13 cellular contexts compared by ENCODE assay signal in the genomic region with DNA sequence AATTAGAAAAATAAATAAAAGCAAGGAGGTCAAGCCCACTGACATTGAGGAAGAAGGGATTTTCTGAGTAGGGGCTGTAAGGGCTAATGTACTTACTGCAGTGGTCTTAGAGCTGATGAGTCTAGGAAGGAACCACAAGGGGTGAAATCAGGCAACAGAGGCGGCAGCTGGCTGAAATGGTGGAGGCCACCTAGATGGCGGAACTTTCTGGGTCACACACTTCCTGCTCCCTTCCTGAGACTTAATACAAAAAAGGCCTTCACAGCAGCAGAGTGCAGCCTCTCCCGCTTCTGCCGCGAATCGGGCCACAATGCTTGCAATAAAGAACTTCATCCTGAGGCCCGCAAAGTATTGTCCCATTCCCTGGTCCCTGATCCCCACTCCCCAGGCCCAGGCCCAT. TPM values are rescaled to one million over a fixed set of nuclear protein-coding genes. Genes with fewer than 3 reads are reported as not detected.
DNase-seq lines count a peak whose midpoint lies in the region; ATAC-seq and TF ChIP-seq lines count a peak whose summit lies in the region.
"Had no signal": no experiment of that assay in that cellular context is flagged by ENCODE, and none has a peak within 500 bp of the region (broad histone marks: within the 10 kb centered on the region; RNA-seq: fewer than 3 reads in every experiment).

No MANE protein-coding gene starts in this region.

- no peaks in the 10 kb centered on the region for H3K9me3 ChIP-seq in endodermal cell (ENCODE audit: control insufficient read depth, low read length)

- H3K4me3 ChIP-seq in endodermal cell (ENCODE audit: low read length) = no peak overlapping the region
- H3K4me3 ChIP-seq: SK-N-MC had no signal

- no peak for TF ChIP-seq CTCF in endodermal cell (conservative IDR thresholded peaks at IDR 0.05)

- no peaks in the 10 kb centered on the region for H3K9me3 Mint-ChIP-seq in activated naive CD4-positive, alpha-beta T cell treated with anti-CD3 and anti-CD28 coated beads for 36 hours
- H3K9me3 Mint-ChIP-seq in activated naive CD4-positive, alpha-beta T cell treated with anti-CD3 and anti-CD28 coated beads, Interleukin-2, amount 50 U/mL, for 72 hours = no peaks in the 10 kb centered on the region
- peaks cover 40% of the 10 kb centered on the region for H3K9me3 Mint-ChIP-seq in endodermal cell
- H3K9me3 Mint-ChIP-seq in stimulated activated naive B cell treated with anti-CD40 and anti-IgM and Interleukin-4, amounts not matched to agents 10 μg/mL and 1 μg/mL and 100 μg/mL, for 72 hours = no peaks in the 10 kb centered on the region

- DNase-seq in activated naive CD4-positive, alpha-beta T cell treated with anti-CD3 and anti-CD28 coated beads for 36 hours = no peak
- no peak for DNase-seq in activated naive CD4-positive, alpha-beta T cell treated with anti-CD3 and anti-CD28 coated beads, Interleukin-2, amount 50 U/mL, for 72 hours (ENCODE audit: low spot score in 2 of 2)
- DNase-seq in endodermal cell (no peak), NCI-H2171 (lab: John Stamatoyannopoulos, UW) (no peak), ecto neural progenitor cell (ENCODE audit: low spot score) (no peak), glomerular visceral epithelial cell (ENCODE audit: extremely low spot score) (no peak)
- no peak for DNase-seq in stimulated activated naive B cell treated with anti-CD40 and anti-IgM and Interleukin-4, amounts not matched to agents 10 μg/mL and 1 μg/mL and 100 μg/mL, for 72 hours
- DNase-seq: effector CD8-positive, alpha-beta T cell; GOT3; NCI-H345 had no signal

- 72 to 87% methylated on average over 5 to 7 of the region's 7 CpGs for WGBS in endodermal cell (ENCODE audit: insufficient coverage in 1 of 2, insufficient read length in 1 of 2), 2 experiments

- CTCF ChIA-PET in activated naive CD4-positive, alpha-beta T cell treated with anti-CD3 and anti-CD28 coated beads for 36 hours (lab: Charles Lee) = no interaction called here

- no peaks in the 10 kb centered on the region for H3K27me3 ChIP-seq in endodermal cell (ENCODE audit: control insufficient read depth, insufficient read depth, low read length, poor library complexity, severe bottlenecking)

- no peaks in the 10 kb centered on the region for H3K27me3 Mint-ChIP-seq in activated naive CD4-positive, alpha-beta T cell treated with anti-CD3 and anti-CD28 coated beads for 36 hours (ENCODE audit: low read depth)
- H3K27me3 Mint-ChIP-seq in endodermal cell (ENCODE audit: insufficient read depth) = no peaks in the 10 kb centered on the region
- H3K27me3 Mint-ChIP-seq in stimulated activated naive B cell treated with anti-CD40 and anti-IgM and Interleukin-4, amounts not matched to agents 10 μg/mL and 1 μg/mL and 100 μg/mL, for 72 hours = no peaks in the 10 kb centered on the region

- intact Hi-C loops in activated naive CD4-positive, alpha-beta T cell treated with anti-CD3 and anti-CD28 coated beads for 36 hours (cut with micrococcal nuclease) = no loop called here

- H3K4me1 Mint-ChIP-seq in activated naive CD4-positive, alpha-beta T cell treated with anti-CD3 and anti-CD28 coated beads for 36 hours (ENCODE audit: low read depth) = peaks cover 11% of the 10 kb centered on the region
- no peaks in the 10 kb centered on the region for H3K4me1 Mint-ChIP-seq in endodermal cell
- no peaks in the 10 kb centered on the region for H3K4me1 Mint-ChIP-seq in stimulated activated naive B cell treated with anti-CD40 and anti-IgM and Interleukin-4, amounts not matched to agents 10 μg/mL and 1 μg/mL and 100 μg/mL, for 72 hours

- H3K4me3 Mint-ChIP-seq in activated naive CD4-positive, alpha-beta T cell treated with anti-CD3 and anti-CD28 coated beads for 36 hours = peak overlapping the region; percentile 15
- H3K4me3 Mint-ChIP-seq in endodermal cell = peak overlapping the region; percentile 58
- peak overlapping the region; percentile 32 to 64 for H3K4me3 Mint-ChIP-seq in stimulated activated naive B cell treated with anti-CD40 and anti-IgM and Interleukin-4, amounts not matched to agents 10 μg/mL and 1 μg/mL and 100 μg/mL, for 72 hours

- H3K27ac Mint-ChIP-seq in activated naive CD4-positive, alpha-beta T cell treated with anti-CD3 and anti-CD28 coated beads for 36 hours = no peak overlapping the region
- H3K27ac Mint-ChIP-seq in activated naive CD4-positive, alpha-beta T cell treated with anti-CD3 and anti-CD28 coated beads, Interleukin-2, amount 50 U/mL, for 72 hours = no peak overlapping the region
- H3K27ac Mint-ChIP-seq in endodermal cell = no peak overlapping the region
- H3K27ac Mint-ChIP-seq in stimulated activated naive B cell treated with anti-CD40 and anti-IgM and Interleukin-4, amounts not matched to agents 10 μg/mL and 1 μg/mL and 100 μg/mL, for 72 hours = peak overlapping the region; percentile 37

- peaks cover 1% of the 10 kb centered on the region for H3K36me3 Mint-ChIP-seq in activated naive CD4-positive, alpha-beta T cell treated with anti-CD3 and anti-CD28 coated beads for 36 hours (ENCODE audit: low read depth)
- no peaks in the 10 kb centered on the region for H3K36me3 Mint-ChIP-seq in activated naive CD4-positive, alpha-beta T cell treated with anti-CD3 and anti-CD28 coated beads, Interleukin-2, amount 50 U/mL, for 72 hours
- H3K36me3 Mint-ChIP-seq in endodermal cell (ENCODE audit: low read depth) = peaks cover 8% of the 10 kb centered on the region
- peaks cover 0 to 1% of the 10 kb centered on the region in 2 donors for H3K36me3 Mint-ChIP-seq in stimulated activated naive B cell treated with anti-CD40 and anti-IgM and Interleukin-4, amounts not matched to agents 10 μg/mL and 1 μg/mL and 100 μg/mL, for 72 hours

- no peak overlapping the region for H3K27ac ChIP-seq in endodermal cell (ENCODE audit: low read depth, low read length)
- H3K27ac ChIP-seq: SK-N-MC had no signal

- H3K9ac ChIP-seq in endodermal cell (ENCODE audit: extremely low read depth, low read length, poor library complexity, severe bottlenecking) = no peak overlapping the region

- H3K4me1 ChIP-seq in endodermal cell (ENCODE audit: control insufficient read depth, insufficient read depth, low read length) = no peaks in the 10 kb centered on the region

- ATAC-seq in activated naive CD4-positive, alpha-beta T cell treated with anti-CD3 and anti-CD28 coated beads, Interleukin-2, amount 50 U/mL, for 72 hours = no peak
- peak; percentile 18 for ATAC-seq in HG03045 (IDR thresholded peaks at IDR 0.05; ENCODE audit: unreplicated experiment)
- peak in 1 of 2 donors; percentile 38 for ATAC-seq in stimulated activated naive B cell treated with anti-CD40 and anti-IgM and Interleukin-4, amounts not matched to agents 10 μg/mL and 1 μg/mL and 100 μg/mL, for 72 hours (replicated peaks)

- peaks cover 4% of the 10 kb centered on the region for H3K36me3 ChIP-seq in endodermal cell (ENCODE audit: control insufficient read depth, insufficient read depth, low read length)

RNA-seq across cellular contexts. Expression of a gene that starts 15.4 kb away (rescaled TPM):
- total RNA-seq in activated naive CD4-positive, alpha-beta T cell treated with anti-CD3 and anti-CD28 coated beads for 36 hours = 10 to 100 TPM; 32.9 to 35.2 TPM
- total RNA-seq in activated naive CD4-positive, alpha-beta T cell treated with anti-CD3 and anti-CD28 coated beads, Interleukin-2, amount 50 U/mL, for 72 hours = 10 to 100 TPM; 37.7 to 42.3 TPM
- 10 to 100 TPM; 50.3 to 51.0 TPM for total RNA-seq in endodermal cell
- polyA plus RNA-seq in endodermal cell (2013, experiment 1 of 2) = 51.0 TPM
- polyA plus RNA-seq in endodermal cell (2013, experiment 2 of 2) = 45.4 TPM

RNA-seq across cellular contexts. Expression of a gene that starts 42.9 kb away (rescaled TPM):
- total RNA-seq in activated naive CD4-positive, alpha-beta T cell treated with anti-CD3 and anti-CD28 coated beads for 36 hours = 1 to 10 TPM; 7.9 to 8.9 TPM
- 10 to 100 TPM in 1 of 2 donors, 1 to 10 TPM in 1; 8.2 to 22.8 TPM for total RNA-seq in activated naive CD4-positive, alpha-beta T cell treated with anti-CD3 and anti-CD28 coated beads, Interleukin-2, amount 50 U/mL, for 72 hours
- total RNA-seq in endodermal cell = 10 to 100 TPM; 14.6 to 17.5 TPM
- 9.3 TPM for polyA plus RNA-seq in endodermal cell (2013, experiment 1 of 2)
- 9.0 TPM for polyA plus RNA-seq in endodermal cell (2013, experiment 2 of 2)

RNA-seq across cellular contexts. Expression of a gene that starts 53.8 kb away (rescaled TPM):
- total RNA-seq in activated naive CD4-positive, alpha-beta T cell treated with anti-CD3 and anti-CD28 coated beads for 36 hours = 10 to 100 TPM in 1 of 2 experiments, 1 to 10 TPM in 1; 7.7 to 11.3 TPM
- 10 to 100 TPM in 1 of 2 donors, 1 to 10 TPM in 1; 7.5 to 20.7 TPM for total RNA-seq in activated naive CD4-positive, alpha-beta T cell treated with anti-CD3 and anti-CD28 coated beads, Interleukin-2, amount 50 U/mL, for 72 hours
- total RNA-seq in endodermal cell = not detected
- polyA plus RNA-seq in endodermal cell (2013, experiment 1 of 2) = not detected
- polyA plus RNA-seq in endodermal cell (2013, experiment 2 of 2) = not detected
- polyA plus RNA-seq: keratinocyte had no signal

RNA-seq across cellular contexts. Expression of a gene that starts 58.7 kb away (rescaled TPM):
- total RNA-seq in activated naive CD4-positive, alpha-beta T cell treated with anti-CD3 and anti-CD28 coated beads for 36 hours = 100 to 1,000 TPM; 144 to 148 TPM
- total RNA-seq in activated naive CD4-positive, alpha-beta T cell treated with anti-CD3 and anti-CD28 coated beads, Interleukin-2, amount 50 U/mL, for 72 hours = 100 to 1,000 TPM; 164 to 349 TPM
- not detected for total RNA-seq in endodermal cell
- not detected for polyA plus RNA-seq in endodermal cell (2013, experiment 1 of 2)
- not detected for polyA plus RNA-seq in endodermal cell (2013, experiment 2 of 2)

Comparison
In these comparisons a context has a peak if more than half of its experiments do, and no peak if none do; other contexts are left out.
1. RNA of a gene that starts 53.8 kb away (total RNA-seq): 7.5 to 20.7 TPM in activated naive CD4-positive, alpha-beta T cell treated with anti-CD3 and anti-CD28 coated beads, Interleukin-2, amount 50 U/mL, for 72 hours and 7.7 to 11.3 TPM in activated naive CD4-positive, alpha-beta T cell treated with anti-CD3 and anti-CD28 coated beads for 36 hours; not detected in endodermal cell; every median in the first group is over 4 times any median in the second.
2. Peak in every context shown above with its lines, with median percentiles within 50 percentile points of each other: H3K4me3 Mint-ChIP-seq.